11 cellular contexts compared by ENCODE assay signal in the genomic region with DNA sequence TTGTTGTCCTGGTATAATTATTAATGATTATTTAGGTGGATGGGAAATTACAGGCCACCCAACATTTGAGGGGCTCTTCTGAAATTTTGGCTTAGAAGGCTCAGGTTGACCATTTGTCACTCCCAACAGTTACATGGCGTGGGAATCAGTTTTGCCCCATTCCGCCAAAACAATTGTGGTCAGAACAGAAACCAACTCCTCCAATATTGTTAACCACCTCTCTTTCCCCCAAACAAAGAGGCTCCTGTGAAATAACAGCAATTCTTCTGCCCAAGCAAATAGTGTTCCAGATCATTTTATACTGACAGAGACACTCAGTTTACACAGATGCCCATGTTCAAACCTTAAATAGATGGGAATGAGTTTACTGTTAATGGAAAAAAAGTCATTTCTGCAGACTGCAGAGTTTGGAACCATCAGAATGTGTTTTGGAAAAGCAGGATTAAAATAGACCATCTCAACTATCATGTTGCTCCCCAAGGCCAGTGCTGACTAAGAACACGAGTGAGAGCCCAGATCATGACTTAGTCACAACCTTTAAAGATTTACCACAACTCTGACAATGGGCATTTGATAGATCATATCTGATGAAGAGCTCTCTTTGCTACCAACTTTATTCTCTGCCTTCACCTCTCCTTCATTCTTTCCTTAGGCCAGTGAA.
DNase-seq lines count a peak whose midpoint lies in the region; ATAC-seq and TF ChIP-seq lines count a peak whose summit lies in the region.
"Had no signal": no experiment of that assay in that cellular context is flagged by ENCODE, and none has a peak within 500 bp of the region (broad histone marks: within the 10 kb centered on the region; RNA-seq: fewer than 3 reads in every experiment).

No MANE protein-coding gene starts in this region.

- ATAC-seq in activated T-cell treated with anti-CD3 and anti-CD28 coated beads, Interleukin-2, amount 50 U/mL, for 72 hours (replicated peaks in 1 of 2): peak; percentile 45
- ATAC-seq in HG02885 (IDR thresholded peaks at IDR 0.05; ENCODE audit: poor library complexity, unreplicated experiment) (peak; percentile 78), SK-N-SH treated with all-trans-retinoic acid at 6 μM for 48 hours (peak; percentile 72)
- peak; percentile 93 to 94 for ATAC-seq in stimulated activated naive B cell treated with anti-CD40 and anti-IgM and Interleukin-4, amounts not matched to agents 10 μg/mL and 1 μg/mL and 100 μg/mL, for 72 hours (replicated peaks)

- H3K4me1 Mint-ChIP-seq in activated T-cell treated with anti-CD3 and anti-CD28 coated beads, Interleukin-2, amount 50 U/mL, for 72 hours (ENCODE audit: low read depth): peaks cover 8% of the 10 kb centered on the region
- peaks cover 12 to 18% of the 10 kb centered on the region in 2 donors for H3K4me1 Mint-ChIP-seq in stimulated activated naive B cell treated with anti-CD40 and anti-IgM and Interleukin-4, amounts not matched to agents 10 μg/mL and 1 μg/mL and 100 μg/mL, for 72 hours
- H3K4me1 Mint-ChIP-seq: memory B cell had no signal

- H3K4me3 Mint-ChIP-seq in activated T-cell treated with anti-CD3 and anti-CD28 coated beads, Interleukin-2, amount 50 U/mL, for 72 hours: no peak overlapping the region
- H3K4me3 Mint-ChIP-seq in stimulated activated naive B cell treated with anti-CD40 and anti-IgM and Interleukin-4, amounts not matched to agents 10 μg/mL and 1 μg/mL and 100 μg/mL, for 72 hours: peak overlapping the region in 1 of 2 donors; percentile 31
- H3K4me3 Mint-ChIP-seq: memory B cell had no signal

- no peaks in the 10 kb centered on the region for H3K36me3 Mint-ChIP-seq in activated T-cell treated with anti-CD3 and anti-CD28 coated beads, Interleukin-2, amount 50 U/mL, for 72 hours (ENCODE audit: insufficient read depth in 2 of 2)
- H3K36me3 Mint-ChIP-seq in stimulated activated naive B cell treated with anti-CD40 and anti-IgM and Interleukin-4, amounts not matched to agents 10 μg/mL and 1 μg/mL and 100 μg/mL, for 72 hours: no peaks in the 10 kb centered on the region
- H3K36me3 Mint-ChIP-seq: memory B cell had no signal

- H3K27me3 Mint-ChIP-seq in activated T-cell treated with anti-CD3 and anti-CD28 coated beads, Interleukin-2, amount 50 U/mL, for 72 hours (ENCODE audit: low read depth): no peaks in the 10 kb centered on the region
- no peaks in the 10 kb centered on the region for H3K27me3 Mint-ChIP-seq in stimulated activated naive B cell treated with anti-CD40 and anti-IgM and Interleukin-4, amounts not matched to agents 10 μg/mL and 1 μg/mL and 100 μg/mL, for 72 hours
- H3K27me3 Mint-ChIP-seq: memory B cell had no signal

- H3K9me3 Mint-ChIP-seq in activated T-cell treated with anti-CD3 and anti-CD28 coated beads, Interleukin-2, amount 50 U/mL, for 72 hours: no peaks in the 10 kb centered on the region
- no peaks in the 10 kb centered on the region for H3K9me3 Mint-ChIP-seq in stimulated activated naive B cell treated with anti-CD40 and anti-IgM and Interleukin-4, amounts not matched to agents 10 μg/mL and 1 μg/mL and 100 μg/mL, for 72 hours
- H3K9me3 Mint-ChIP-seq: memory B cell had no signal

- no peak overlapping the region for H3K27ac ChIP-seq in caudate nucleus (ENCODE audit: low read depth, low read length)
- H3K27ac ChIP-seq: PC-9 had no signal

- DNase-seq in activated T-cell treated with anti-CD3 and anti-CD28 coated beads, Interleukin-2, amount 50 U/mL, for 72 hours: peak; percentile 1 to 6
- no peak for DNase-seq in activated T-cell treated with anti-CD3 and anti-CD28 coated beads, Interleukin-2, amount 50 U/mL, for 1 hour
- peak; percentile 26 for DNase-seq in stimulated activated naive B cell treated with anti-CD40 and anti-IgM and Interleukin-4, amounts not matched to agents 10 μg/mL and 1 μg/mL and 100 μg/mL, for 72 hours
- no peak for DNase-seq in HuH-7 (ENCODE audit: low spot score)
- no peak for DNase-seq in retina
- DNase-seq in caudate nucleus (lab: John Stamatoyannopoulos, UW): no peak
- DNase-seq: PC-9; stimulated activated naive CD4-positive, alpha-beta T cell treated with Interleukin-2 at 50 U/mL for 16 hours had no signal

- H3K27ac Mint-ChIP-seq in activated T-cell treated with anti-CD3 and anti-CD28 coated beads, Interleukin-2, amount 50 U/mL, for 72 hours: no peak overlapping the region
- H3K27ac Mint-ChIP-seq in stimulated activated naive B cell treated with anti-CD40 and anti-IgM and Interleukin-4, amounts not matched to agents 10 μg/mL and 1 μg/mL and 100 μg/mL, for 72 hours: no peak overlapping the region
- H3K27ac Mint-ChIP-seq: memory B cell had no signal

TF ChIP-seq in SK-N-SH treated with all-trans-retinoic acid at 6 μM for 48 hours, 23 proteins besides CTCF, POLR2A, EP300 and RAD21:
- TF ChIP-seq BACH2 (CRISPR knock-in tag; IDR thresholded peaks at IDR 0.05; ENCODE audit: borderline replicate concordance) (no peak), GLIS3 (CRISPR knock-in tag; IDR thresholded peaks at IDR 0.05) (no peak), ZFP3 (CRISPR knock-in tag; IDR thresholded peaks at IDR 0.05) (no peak), ZNF70 (CRISPR knock-in tag; IDR thresholded peaks at IDR 0.05) (no peak), ISL1 (CRISPR knock-in tag; IDR thresholded peaks at IDR 0.05) (no peak), PPARA (CRISPR knock-in tag; IDR thresholded peaks at IDR 0.05; ENCODE audit: borderline replicate concordance) (no peak), CSDC2 (CRISPR knock-in tag; IDR thresholded peaks at IDR 0.05) (no peak), ESRRG (CRISPR knock-in tag; IDR thresholded peaks at IDR 0.05) (no peak)
- TF ChIP-seq, protein P1, sequence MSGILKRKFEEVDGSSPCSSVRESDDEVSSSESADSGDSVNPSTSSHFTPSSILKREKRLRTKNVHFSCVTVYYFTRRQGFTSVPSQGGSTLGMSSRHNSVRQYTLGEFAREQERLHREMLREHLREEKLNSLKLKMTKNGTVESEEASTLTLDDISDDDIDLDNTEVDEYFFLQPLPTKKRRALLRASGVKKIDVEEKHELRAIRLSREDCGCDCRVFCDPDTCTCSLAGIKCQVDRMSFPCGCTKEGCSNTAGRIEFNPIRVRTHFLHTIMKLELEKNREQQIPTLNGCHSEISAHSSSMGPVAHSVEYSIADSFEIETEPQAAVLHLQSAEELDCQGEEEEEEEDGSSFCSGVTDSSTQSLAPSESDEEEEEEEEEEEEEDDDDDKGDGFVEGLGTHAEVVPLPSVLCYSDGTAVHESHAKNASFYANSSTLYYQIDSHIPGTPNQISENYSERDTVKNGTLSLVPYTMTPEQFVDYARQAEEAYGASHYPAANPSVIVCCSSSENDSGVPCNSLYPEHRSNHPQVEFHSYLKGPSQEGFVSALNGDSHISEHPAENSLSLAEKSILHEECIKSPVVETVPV (CRISPR knock-in tag; IDR thresholded peaks at IDR 0.05): no peak
TF ChIP-seq in SK-N-SH treated with all-trans-retinoic acid at 6 μM for 48 hours: peak in this region for 0.

Comparison
In these comparisons a context has a peak if more than half of its experiments do, and no peak if none do; other contexts are left out.
1. DNase-seq: peak in activated T-cell treated with anti-CD3 and anti-CD28 coated beads, Interleukin-2, amount 50 U/mL, for 72 hours (2 of 2) and stimulated activated naive B cell treated with anti-CD40 and anti-IgM and Interleukin-4, amounts not matched to agents 10 μg/mL and 1 μg/mL and 100 μg/mL, for 72 hours (single experiment); none in activated T-cell treated with anti-CD3 and anti-CD28 coated beads, Interleukin-2, amount 50 U/mL, for 1 hour (single experiment), HuH-7 (single experiment), retina (single experiment) and caudate nucleus (0 of 61).
2. Peak in every context shown above with its lines, with median percentiles within 50 percentile points of each other: ATAC-seq.